Comparison of ENCODE assay signal across 22 cellular contexts in the genomic region with DNA sequence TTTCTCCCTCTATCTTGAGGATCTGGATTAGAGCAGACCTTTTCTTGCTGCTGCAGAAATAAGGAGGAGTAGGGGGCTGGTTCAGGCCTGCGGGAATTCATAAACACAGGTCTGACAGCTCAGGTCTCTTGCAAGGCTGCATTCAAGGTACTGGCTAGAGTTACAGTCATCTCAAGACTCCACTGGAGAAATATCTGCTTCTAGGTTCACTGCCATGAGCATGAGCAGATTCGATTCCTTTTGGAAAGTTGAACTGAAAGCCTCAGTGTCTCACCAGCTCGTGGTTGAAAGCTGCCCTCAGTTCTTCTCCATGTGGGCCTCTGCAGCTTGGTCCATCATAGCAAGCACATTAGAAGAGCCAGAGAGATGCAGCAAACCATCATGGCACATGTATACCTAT.
A peak's percentile ranks its signal among the peaks of the same experiment; 100 is the strongest.
DNase-seq lines count a peak whose midpoint lies in the region; ATAC-seq and TF ChIP-seq lines count a peak whose summit lies in the region.
"Had no signal": no experiment of that assay in that cellular context is flagged by ENCODE, and none has a peak within 500 bp of the region (broad histone marks: within the 10 kb centered on the region; RNA-seq: fewer than 3 reads in every experiment).

No MANE protein-coding gene starts in this region.

- no peak overlapping the region for H3K4ac ChIP-seq in trophoblast cell (ENCODE audit: low read depth, low read length)

- peaks cover 5% of the 10 kb centered on the region for H3K79me1 ChIP-seq in trophoblast cell (ENCODE audit: low read length)

- H3K27me3 ChIP-seq in trophoblast cell (ENCODE audit: insufficient read depth, low read length) = no peaks in the 10 kb centered on the region
- H3K27me3 ChIP-seq: tibial artery had no signal

- no peak overlapping the region for H2AK5ac ChIP-seq in trophoblast cell (ENCODE audit: low read length)

- no peak overlapping the region for H3K4me3 ChIP-seq in trophoblast cell (ENCODE audit: low read depth, low read length)
- H3K4me3 ChIP-seq: psoas muscle, smooth muscle cell, tibial artery had no signal

- H2BK120ac ChIP-seq in trophoblast cell (ENCODE audit: insufficient read depth, low read length, poor library complexity) = no peak overlapping the region

- intact Hi-C loops in natural killer cell (cut with micrococcal nuclease) = no loop called here

- H3K27ac Mint-ChIP-seq in natural killer cell = no peak overlapping the region
- no peak overlapping the region for H3K27ac Mint-ChIP-seq in activated T-cell treated with anti-CD3 and anti-CD28 coated beads, Interleukin-2, amount 50 U/mL, for 72 hours
- H3K27ac Mint-ChIP-seq: activated T-helper 2 cell treated with anti-CD3 and anti-CD28 coated beads, Interferon-gamma antibody, Interleukin-2, Interleukin-4, amounts not matched to agents 10 μg/mL and 5 μg/mL and 100 μg/mL, durations not matched to agents 14 hours and 24 hours and 36 hours; nephron progenitor cell had no signal

- H3K14ac ChIP-seq in trophoblast cell (ENCODE audit: low read length) = no peak overlapping the region

- peaks cover 0 to 17% of the 10 kb centered on the region in 2 experiments for H3K4me1 ChIP-seq in trophoblast cell (ENCODE audit: control insufficient read depth in 1 of 2, insufficient read depth in 2 of 2, low read length in 2 of 2)
- H3K4me1 ChIP-seq: Caco-2, psoas muscle, tibial artery had no signal

- peak; percentile 55 for DNase-seq in MV-4-11 (lab: John Stamatoyannopoulos, UW)
- no peak for DNase-seq in trophoblast cell
- DNase-seq in natural killer cell = no peak
- DNase-seq in activated T-cell treated with anti-CD3 and anti-CD28 coated beads, Interleukin-2, amount 50 U/mL, for 72 hours = no peak
- DNase-seq in HEK293T (ENCODE audit: extremely low spot score) = no peak
- DNase-seq: activated CD4-positive, CD25-positive, alpha-beta regulatory T cell; Caco-2; caudate nucleus; effector CD8-positive, alpha-beta T cell; EL; immature natural killer cell; NCI-H187 treated with DMSO at 0.1 percent for 48 hours; NCI-H524 treated with DMSO at 0.1 percent for 48 hours; nephron progenitor cell; psoas muscle; T-helper 2 cell; tibial artery had no signal

- no peak overlapping the region for H4K12ac ChIP-seq in trophoblast cell (ENCODE audit: low read depth, low read length)

- TF ChIP-seq CTCF in natural killer cell (IDR thresholded peaks at IDR 0.05) = no peak

- H3K36me3 Mint-ChIP-seq in natural killer cell = no peaks in the 10 kb centered on the region
- H3K36me3 Mint-ChIP-seq in activated T-cell treated with anti-CD3 and anti-CD28 coated beads, Interleukin-2, amount 50 U/mL, for 72 hours (ENCODE audit: insufficient read depth in 2 of 2) = no peaks in the 10 kb centered on the region

- no peaks in the 10 kb centered on the region for H3K4me1 Mint-ChIP-seq in natural killer cell
- no peaks in the 10 kb centered on the region for H3K4me1 Mint-ChIP-seq in activated T-cell treated with anti-CD3 and anti-CD28 coated beads, Interleukin-2, amount 50 U/mL, for 72 hours (ENCODE audit: low read depth)
- H3K4me1 Mint-ChIP-seq: immature natural killer cell had no signal

- no peak overlapping the region for H3K4me2 ChIP-seq in trophoblast cell (ENCODE audit: low read length)
- H3K4me2 ChIP-seq: smooth muscle cell had no signal

- H3K9me3 ChIP-seq in trophoblast cell (ENCODE audit: insufficient read depth, low read depth, low read length) = no peaks in the 10 kb centered on the region
- H3K9me3 ChIP-seq: Caco-2, psoas muscle, tibial artery had no signal

- H3K9ac ChIP-seq in trophoblast cell (ENCODE audit: low read length) = no peak overlapping the region

- H4K8ac ChIP-seq in trophoblast cell (ENCODE audit: low read depth, low read length) = no peak overlapping the region

- peaks cover 0 to 2% of the 10 kb centered on the region in 2 donors for H3K9me3 Mint-ChIP-seq in natural killer cell
- peaks cover 0 to 2% of the 10 kb centered on the region in 2 donors for H3K9me3 Mint-ChIP-seq in activated T-cell treated with anti-CD3 and anti-CD28 coated beads, Interleukin-2, amount 50 U/mL, for 72 hours
- H3K9me3 Mint-ChIP-seq: activated T-helper 2 cell treated with anti-CD3 and anti-CD28 coated beads, Interferon-gamma antibody, Interleukin-2, Interleukin-4, amounts not matched to agents 10 μg/mL and 5 μg/mL and 100 μg/mL, durations not matched to agents 14 hours and 24 hours and 36 hours; immature natural killer cell; nephron progenitor cell had no signal

- no peak overlapping the region for H2AFZ ChIP-seq in trophoblast cell (ENCODE audit: insufficient read depth, low read length, poor library complexity)

- POLR2A ChIA-PET in HEK293T (lab: Yijun Ruan, JAX) = no interaction called here

- CTCF ChIA-PET in HEK293T (lab: Yijun Ruan, JAX) = no interaction called here

- H3K27me3 Mint-ChIP-seq in natural killer cell (ENCODE audit: low read depth in 2 of 2) = no peaks in the 10 kb centered on the region
- no peaks in the 10 kb centered on the region for H3K27me3 Mint-ChIP-seq in activated T-cell treated with anti-CD3 and anti-CD28 coated beads, Interleukin-2, amount 50 U/mL, for 72 hours (ENCODE audit: low read depth)

- peak overlapping the region; percentile 46 for H3K27ac ChIP-seq in trophoblast cell (ENCODE audit: low read depth, low read length)
- H3K27ac ChIP-seq: psoas muscle, tibial artery had no signal

- no peaks in the 10 kb centered on the region for H3K36me3 ChIP-seq in trophoblast cell (ENCODE audit: control insufficient read depth in 1 of 2, insufficient read depth in 2 of 2, low read length in 2 of 2)
- H3K36me3 ChIP-seq: tibial artery had no signal

- no peaks in the 10 kb centered on the region for H3K79me2 ChIP-seq in trophoblast cell (ENCODE audit: control insufficient read depth, insufficient read depth, low read length, poor library complexity)

- H2BK5ac ChIP-seq in trophoblast cell (ENCODE audit: low read depth, low read length, poor library complexity) = no peak overlapping the region

- ATAC-seq in GM18867 (IDR thresholded peaks at IDR 0.05; ENCODE audit: unreplicated experiment) (peak; percentile 79), GM21576 (IDR thresholded peaks at IDR 0.05; ENCODE audit: unreplicated experiment) (peak; percentile 66), natural killer cell (no peak), HG02678 (IDR thresholded peaks at IDR 0.05; ENCODE audit: unreplicated experiment) (no peak)
- no peak for ATAC-seq in activated T-cell treated with anti-CD3 and anti-CD28 coated beads, Interleukin-2, amount 50 U/mL, for 72 hours (replicated peaks in 1 of 2)
- ATAC-seq: psoas muscle had no signal

- H3K18ac ChIP-seq in trophoblast cell (ENCODE audit: low read length) = no peak overlapping the region

- peak overlapping the region; percentile 56 for H2BK12ac ChIP-seq in trophoblast cell (ENCODE audit: low read length)

- no peak overlapping the region for H3K4me3 Mint-ChIP-seq in natural killer cell
- H3K4me3 Mint-ChIP-seq in activated T-cell treated with anti-CD3 and anti-CD28 coated beads, Interleukin-2, amount 50 U/mL, for 72 hours = no peak overlapping the region
- H3K4me3 Mint-ChIP-seq: immature natural killer cell, nephron progenitor cell had no signal

- H4K91ac ChIP-seq in trophoblast cell (ENCODE audit: low read depth, low read length) = no peak overlapping the region

- no CpG with 5 or more reads among the region's 3 CpGs for WGBS in trophoblast cell (ENCODE audit: extremely low coverage, insufficient coverage, insufficient read length)

- H3K23ac ChIP-seq in trophoblast cell (ENCODE audit: low read length) = no peak overlapping the region

TF ChIP-seq in HEK293T, 16 proteins besides CTCF, POLR2A, EP300 and RAD21:
- TF ChIP-seq BHLHE40 (IDR thresholded peaks at IDR 0.05; ENCODE audit: borderline replicate concordance) (no peak), TARDBP (IDR thresholded peaks at IDR 0.05) (no peak), HDGF (IDR thresholded peaks at IDR 0.05; ENCODE audit: borderline replicate concordance) (no peak), LEF1 (IDR thresholded peaks at IDR 0.05; ENCODE audit: borderline replicate concordance) (no peak), ELF4 (IDR thresholded peaks at IDR 0.05) (no peak), CTBP1 (IDR thresholded peaks at IDR 0.05; ENCODE audit: borderline replicate concordance) (no peak), NFRKB (IDR thresholded peaks at IDR 0.05) (no peak), ARNT (IDR thresholded peaks at IDR 0.05) (no peak), FOXK2 (IDR thresholded peaks at IDR 0.05) (no peak), FOXM1 (IDR thresholded peaks at IDR 0.05; ENCODE audit: borderline replicate concordance) (no peak), L3MBTL2 (conservative IDR thresholded peaks at IDR 0.05) (no peak), SUZ12 (IDR thresholded peaks at IDR 0.05) (no peak), ZNF384 (IDR thresholded peaks at IDR 0.05) (no peak), FOXA1 (IDR thresholded peaks at IDR 0.05) (no peak), SP1 (IDR thresholded peaks at IDR 0.05) (no peak)
- TF ChIP-seq, protein P1, sequence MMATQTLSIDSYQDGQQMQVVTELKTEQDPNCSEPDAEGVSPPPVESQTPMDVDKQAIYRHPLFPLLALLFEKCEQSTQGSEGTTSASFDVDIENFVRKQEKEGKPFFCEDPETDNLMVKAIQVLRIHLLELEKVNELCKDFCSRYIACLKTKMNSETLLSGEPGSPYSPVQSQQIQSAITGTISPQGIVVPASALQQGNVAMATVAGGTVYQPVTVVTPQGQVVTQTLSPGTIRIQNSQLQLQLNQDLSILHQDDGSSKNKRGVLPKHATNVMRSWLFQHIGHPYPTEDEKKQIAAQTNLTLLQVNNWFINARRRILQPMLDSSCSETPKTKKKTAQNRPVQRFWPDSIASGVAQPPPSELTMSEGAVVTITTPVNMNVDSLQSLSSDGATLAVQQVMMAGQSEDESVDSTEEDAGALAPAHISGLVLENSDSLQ (IDR thresholded peaks at IDR 0.05) = no peak

Comparison
In these comparisons a context has a peak if more than half of its experiments do, and no peak if none do; other contexts are left out.
1. ATAC-seq: peak in GM18867 (single experiment) and GM21576 (single experiment); none in natural killer cell (0 of 3), HG02678 (single experiment) and activated T-cell treated with anti-CD3 and anti-CD28 coated beads, Interleukin-2, amount 50 U/mL, for 72 hours (0 of 2).